In genomic region chr7:130947792-130948580, GRCh38 we compare ENCODE assay signal across 1 cellular context.
TF ChIP-seq lines count a peak whose summit lies in the region.

No MANE protein-coding gene starts in this region.

TF ChIP-seq in HepG2, 621 proteins besides CTCF, POLR2A, EP300 and RAD21 (continued from another document and continues in another):
- peak; percentile 53 for TF ChIP-seq ARID5B (CRISPR knock-in tag; IDR thresholded peaks at IDR 0.05)
- peak; percentile 46; the same call in 1 of the 2 replicates for TF ChIP-seq SOX5 (CRISPR knock-in tag; IDR thresholded peaks at IDR 0.05; ENCODE audit: borderline replicate concordance)
- no peak for TF ChIP-seq SATB2 (CRISPR knock-in tag; IDR thresholded peaks at IDR 0.05)
- TF ChIP-seq HBP1 (CRISPR knock-in tag; IDR thresholded peaks at IDR 0.05; ENCODE audit: low read depth): no peak
- TF ChIP-seq ZNF441 (CRISPR knock-in tag; IDR thresholded peaks at IDR 0.05; ENCODE audit: borderline replicate concordance): no peak
- no peak for TF ChIP-seq ZFP36 (IDR thresholded peaks at IDR 0.05; ENCODE audit: borderline replicate concordance, low read depth, low read length, partially characterized antibody)
- TF ChIP-seq SALL1 (CRISPR knock-in tag; IDR thresholded peaks at IDR 0.05): peak; percentile 80; the same call in 1 of the 2 replicates
- no peak for TF ChIP-seq RARG (CRISPR knock-in tag; IDR thresholded peaks at IDR 0.05; ENCODE audit: low read depth)
- TF ChIP-seq ETS1 (CRISPR knock-in tag; IDR thresholded peaks at IDR 0.05): no peak
- TF ChIP-seq SIX1 (CRISPR knock-in tag; IDR thresholded peaks at IDR 0.05; ENCODE audit: borderline replicate concordance): peak; percentile 23; the same call in 1 of the 2 replicates
- TF ChIP-seq ZFP1 (CRISPR knock-in tag; IDR thresholded peaks at IDR 0.05): no peak
- TF ChIP-seq ZNF318 (CRISPR knock-in tag; IDR thresholded peaks at IDR 0.05): no peak
- TF ChIP-seq PBX2 (CRISPR knock-in tag; IDR thresholded peaks at IDR 0.05): no peak
- no peak for TF ChIP-seq NBN (conservative IDR thresholded peaks at IDR 0.05)
- TF ChIP-seq RCOR2 (CRISPR knock-in tag; IDR thresholded peaks at IDR 0.05): peak; percentile 50; the same call in 1 of the 2 replicates
- TF ChIP-seq SETDB1 (CRISPR knock-in tag; IDR thresholded peaks at IDR 0.05; ENCODE audit: borderline replicate concordance): no peak
- no peak for TF ChIP-seq EZH2 (conservative IDR thresholded peaks at IDR 0.05; ENCODE audit: low read depth, low read length)
- no peak for TF ChIP-seq SALL2 (CRISPR knock-in tag; IDR thresholded peaks at IDR 0.05)
- 0 out of 2 replicates have a peak, but pooled peaks have one; percentile 29 for TF ChIP-seq TBX2 (CRISPR knock-in tag; IDR thresholded peaks at IDR 0.05; ENCODE audit: borderline replicate concordance)
- TF ChIP-seq MEF2D (CRISPR knock-in tag; IDR thresholded peaks at IDR 0.05): peak; percentile 42; the same call in 1 of the 2 replicates
- TF ChIP-seq FOXP1 (IDR thresholded peaks at IDR 0.05): no peak
- peak; percentile 54; the same call in 1 of the 2 replicates for TF ChIP-seq FOXP1 (CRISPR knock-in tag; IDR thresholded peaks at IDR 0.05)
- TF ChIP-seq EEA1 (CRISPR knock-in tag; IDR thresholded peaks at IDR 0.05; ENCODE audit: borderline replicate concordance): no peak
- no peak for TF ChIP-seq ZNF253 (CRISPR knock-in tag; IDR thresholded peaks at IDR 0.05; ENCODE audit: borderline replicate concordance)
- TF ChIP-seq RXRA (CRISPR knock-in tag; IDR thresholded peaks at IDR 0.05): no peak
- no peak for TF ChIP-seq SRSF9 (IDR thresholded peaks at IDR 0.05; ENCODE audit: borderline replicate concordance, insufficient read depth, low read depth, low read length, poor library complexity, severe bottlenecking)
- TF ChIP-seq ZNF451 (CRISPR knock-in tag; IDR thresholded peaks at IDR 0.05): no peak
- no peak for TF ChIP-seq BRCA1 (CRISPR knock-in tag; IDR thresholded peaks at IDR 0.05)
- TF ChIP-seq ZNF839 (CRISPR knock-in tag; IDR thresholded peaks at IDR 0.05; ENCODE audit: borderline replicate concordance): no peak
- TF ChIP-seq LRRFIP1 (CRISPR knock-in tag; conservative IDR thresholded peaks at IDR 0.05): no peak
- TF ChIP-seq ATF3 (CRISPR knock-in tag; IDR thresholded peaks at IDR 0.05): no peak
- TF ChIP-seq ARID3A (IDR thresholded peaks at IDR 0.05; ENCODE audit: low read depth, low read length): peak; percentile 91
- TF ChIP-seq ISL2 (CRISPR knock-in tag; IDR thresholded peaks at IDR 0.05): peak; percentile 41; the same call in 1 of the 2 replicates
- TF ChIP-seq ZNF670 (CRISPR knock-in tag; IDR thresholded peaks at IDR 0.05; ENCODE audit: borderline replicate concordance): no peak
- no peak for TF ChIP-seq MAX (IDR thresholded peaks at IDR 0.05)
- no peak for TF ChIP-seq ZNF232 (CRISPR knock-in tag; IDR thresholded peaks at IDR 0.05; ENCODE audit: borderline replicate concordance)
